ENCODE assay signal across 1 cellular context in genomic region chr12:25248137-25248536, GRCh38.
TF ChIP-seq lines count a peak whose summit lies in the region.

No MANE protein-coding gene starts in this region.

TF ChIP-seq in SK-N-SH, 30 proteins besides CTCF, POLR2A, EP300 and RAD21:
- TF ChIP-seq GATA2 (CRISPR knock-in tag; IDR thresholded peaks at IDR 0.05) (no peak), MAX (IDR thresholded peaks at IDR 0.05; ENCODE audit: low read depth) (no peak), FOSL2 (IDR thresholded peaks at IDR 0.05; ENCODE audit: borderline replicate concordance, low read depth) (no peak), PBX3 (IDR thresholded peaks at IDR 0.05) (no peak), RFX5 (IDR thresholded peaks at IDR 0.05; ENCODE audit: low read length) (no peak), SIN3A (IDR thresholded peaks at IDR 0.05; ENCODE audit: borderline replicate concordance, low read depth, low read length) (no peak), TAF1 (IDR thresholded peaks at IDR 0.05; ENCODE audit: borderline replicate concordance, low read depth, low read length) (no peak), EZH2phosphoT487 (IDR thresholded peaks at IDR 0.05; ENCODE audit: borderline replicate concordance, low read depth) (no peak), RXRA (IDR thresholded peaks at IDR 0.05; ENCODE audit: borderline replicate concordance, low read depth) (no peak), MXI1 (IDR thresholded peaks at IDR 0.05; ENCODE audit: low read depth, low read length) (no peak), ELF1 (IDR thresholded peaks at IDR 0.05) (no peak), FOXM1 (IDR thresholded peaks at IDR 0.05; ENCODE audit: low read depth) (no peak), IRF3 (IDR thresholded peaks at IDR 0.05; ENCODE audit: low read depth, low read length) (no peak), USF1 (IDR thresholded peaks at IDR 0.05; ENCODE audit: borderline replicate concordance, low read depth) (no peak), FOXJ3 (CRISPR knock-in tag; IDR thresholded peaks at IDR 0.05) (no peak)
TF ChIP-seq in SK-N-SH: peak in this region for 0.
